ENCODE assay signal across 18 cellular contexts in genomic region chr16:20243731-20244281, GRCh38.
"Had no signal": no experiment of that assay in that cellular context is flagged by ENCODE, and none has a peak within 500 bp of the region (broad histone marks: within the 10 kb centered on the region; RNA-seq: fewer than 3 reads in every experiment).

No MANE protein-coding gene starts in this region.

- H3K36me3 ChIP-seq: brain microvascular endothelial cell, heart left ventricle, left lung had no signal

- H3K4me3 ChIP-seq: heart left ventricle, left lung, mucosa of descending colon had no signal

- H3K27ac ChIP-seq: brain microvascular endothelial cell, epithelial cell of prostate, heart left ventricle, left lung had no signal

- H3K9me3 ChIP-seq: left lung, mucosa of descending colon had no signal

- H3K27me3 ChIP-seq: brain microvascular endothelial cell, left lung had no signal

- H3K9me3 Mint-ChIP-seq: activated B cell treated with CpG ODN at 0.5 μM for 24 hours; stimulated activated effector memory CD8-positive, alpha-beta T cell treated with anti-CD3 and anti-CD28 coated beads, Interleukin-12 subunit alpha, Interleukin-12 subunit beta, amount 100 ng/mL, for 72 hours had no signal

- H3K27ac Mint-ChIP-seq: activated B cell treated with CpG ODN at 0.5 μM for 24 hours; activated CD4-positive, alpha-beta T cell treated with anti-CD3 and anti-CD28 coated beads, Interleukin-2, amount 10 ng/mL, durations not matched to agents 24 days and 14 days; activated naive CD8-positive, alpha-beta T cell treated with anti-CD3 and anti-CD28 coated beads, Interleukin-2, amount 10 ng/mL, durations not matched to agents 7 days and 5 days; naive thymus-derived CD4-positive, alpha-beta T cell; stimulated activated effector memory CD8-positive, alpha-beta T cell treated with anti-CD3 and anti-CD28 coated beads, Interleukin-12 subunit alpha, Interleukin-12 subunit beta, amount 100 ng/mL, for 72 hours; T-helper 17 cell had no signal

- H3K36me3 Mint-ChIP-seq: activated naive CD8-positive, alpha-beta T cell treated with anti-CD3 and anti-CD28 coated beads, Interleukin-2, amount 10 ng/mL, durations not matched to agents 7 days and 5 days; stimulated activated effector memory CD8-positive, alpha-beta T cell treated with anti-CD3 and anti-CD28 coated beads, Interleukin-12 subunit alpha, Interleukin-12 subunit beta, amount 100 ng/mL, for 72 hours had no signal

- ATAC-seq: heart left ventricle; left lung; mucosa of descending colon; naive thymus-derived CD4-positive, alpha-beta T cell; stimulated activated effector memory CD8-positive, alpha-beta T cell treated with anti-CD3 and anti-CD28 coated beads, Interleukin-12 subunit alpha, Interleukin-12 subunit beta, amount 100 ng/mL, for 72 hours; T-helper 17 cell had no signal

- H3K4me3 Mint-ChIP-seq: activated B cell treated with CpG ODN at 0.5 μM for 24 hours; activated CD4-positive, alpha-beta T cell treated with anti-CD3 and anti-CD28 coated beads, Interleukin-2, amount 10 ng/mL, durations not matched to agents 24 days and 14 days; activated naive CD8-positive, alpha-beta T cell treated with anti-CD3 and anti-CD28 coated beads, Interleukin-2, amount 10 ng/mL, durations not matched to agents 7 days and 5 days; central memory CD8-positive, alpha-beta T cell; naive thymus-derived CD4-positive, alpha-beta T cell; stimulated activated effector memory CD8-positive, alpha-beta T cell treated with anti-CD3 and anti-CD28 coated beads, Interleukin-12 subunit alpha, Interleukin-12 subunit beta, amount 100 ng/mL, for 72 hours; T-helper 17 cell had no signal

- DNase-seq: activated B cell treated with CpG ODN at 0.5 μM for 24 hours; activated CD4-positive, alpha-beta T cell treated with anti-CD3 and anti-CD28 coated beads, Interleukin-2, amount 10 ng/mL, durations not matched to agents 24 days and 14 days; activated naive CD4-positive, alpha-beta T cell; activated naive CD8-positive, alpha-beta T cell treated with anti-CD3 and anti-CD28 coated beads, Interleukin-2, amount 10 ng/mL, durations not matched to agents 7 days and 5 days; activated T-cell treated with anti-CD3 and anti-CD28 coated beads for 4 hours; brain microvascular endothelial cell; cortex of kidney; effector memory CD4-positive, alpha-beta T cell; heart left ventricle; kidney; left lung; mammary epithelial cell; naive thymus-derived CD4-positive, alpha-beta T cell; T-helper 17 cell had no signal

- H3K4me1 Mint-ChIP-seq: activated B cell treated with CpG ODN at 0.5 μM for 24 hours; activated naive CD8-positive, alpha-beta T cell treated with anti-CD3 and anti-CD28 coated beads, Interleukin-2, amount 10 ng/mL, durations not matched to agents 7 days and 5 days; central memory CD8-positive, alpha-beta T cell; naive thymus-derived CD4-positive, alpha-beta T cell; stimulated activated effector memory CD8-positive, alpha-beta T cell treated with anti-CD3 and anti-CD28 coated beads, Interleukin-12 subunit alpha, Interleukin-12 subunit beta, amount 100 ng/mL, for 72 hours; T-helper 17 cell had no signal

- H3K4me1 ChIP-seq: heart left ventricle, left lung had no signal

- H3K27me3 Mint-ChIP-seq: activated naive CD8-positive, alpha-beta T cell treated with anti-CD3 and anti-CD28 coated beads, Interleukin-2, amount 10 ng/mL, durations not matched to agents 7 days and 5 days; central memory CD8-positive, alpha-beta T cell had no signal
